In the genomic region with DNA sequence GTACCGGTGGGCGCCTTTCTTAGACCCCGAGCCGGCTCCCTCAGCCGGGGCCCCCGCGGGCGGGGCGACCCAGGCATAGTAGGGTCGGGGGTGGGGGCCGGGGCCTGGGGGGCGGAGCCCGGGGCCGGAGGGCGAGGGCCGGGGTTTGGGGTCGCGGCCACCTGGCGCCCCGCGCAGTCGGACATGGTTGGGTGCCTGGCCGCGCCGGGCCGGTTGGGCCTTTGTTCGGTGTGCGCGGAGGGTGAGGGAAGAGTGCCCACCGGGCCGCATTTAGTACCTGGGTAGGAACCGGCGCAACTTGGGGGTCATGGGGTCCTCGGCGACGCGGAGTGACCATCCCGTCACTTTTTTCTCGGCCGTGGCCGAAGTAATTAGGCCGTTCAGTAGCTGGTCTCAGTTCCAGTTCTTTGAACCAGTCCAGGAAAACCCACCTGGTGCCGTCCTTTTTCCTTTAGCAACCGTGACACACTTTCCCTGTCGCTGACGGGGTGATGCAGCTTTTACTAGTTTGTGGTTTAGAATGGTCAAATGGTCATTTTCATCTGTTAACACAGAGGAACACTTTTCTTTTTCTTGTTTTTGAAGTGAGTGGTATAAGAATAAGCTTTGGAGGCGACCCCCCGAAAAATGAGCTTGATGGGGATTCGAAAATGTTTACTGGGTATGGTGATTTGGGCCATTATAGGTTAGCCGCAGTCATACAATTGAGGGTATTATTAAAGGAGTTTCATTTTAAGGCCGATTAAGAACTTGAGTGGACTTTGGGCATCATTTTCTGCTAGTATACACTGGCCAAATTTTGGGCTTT, we compare ENCODE assay signal across 8 cellular contexts. TPM values are rescaled to one million over a fixed set of nuclear protein-coding genes. Genes with fewer than 3 reads are reported as not detected.
A peak's percentile ranks its signal among the peaks of the same experiment; 100 is the strongest.
DNase-seq lines count a peak whose midpoint lies in the region; ATAC-seq and TF ChIP-seq lines count a peak whose summit lies in the region.

No MANE protein-coding gene starts in this region.

- DNase-seq in ELF-1 (ENCODE audit: low read depth, low spot score) (peak; percentile 39), trophoblast cell (peak in 1 of 2 donors; percentile 34), amniotic stem cell (lab: John Stamatoyannopoulos, UW) (no peak), dedifferentiated amniotic fluid mesenchymal stem cell (ENCODE audit: extremely low spot score) (no peak)
- no peak for DNase-seq in stimulated activated CD4-positive, alpha-beta T cell treated with anti-CD3 and anti-CD28 coated beads, Interleukin-2, amount 100 ng/mL, for 48 hours

- H3K4me3 ChIP-seq in WI38 (ENCODE audit: low read depth, low read length), result peak overlapping the region; percentile 89
- H3K4me3 ChIP-seq in gastroesophageal sphincter, result peak overlapping the region; percentile 43 to 88
- peak overlapping the region; percentile 93 for H3K4me3 ChIP-seq in trophoblast cell (ENCODE audit: low read depth, low read length)

- H2BK12ac ChIP-seq in trophoblast cell (ENCODE audit: low read length), result no peak overlapping the region

- H3K9me3 ChIP-seq in gastroesophageal sphincter (no peaks in the 10 kb centered on the region), trophoblast cell (ENCODE audit: insufficient read depth, low read depth, low read length) (no peaks in the 10 kb centered on the region)

- no peak for TF ChIP-seq EP300 in gastroesophageal sphincter (IDR thresholded peaks at IDR 0.05)

- peaks cover 15% of the 10 kb centered on the region for H3K79me1 ChIP-seq in trophoblast cell (ENCODE audit: low read length)

- no peak for TF ChIP-seq CTCF in WI38 (IDR thresholded peaks at IDR 0.05; ENCODE audit: low read depth, low read length)
- TF ChIP-seq CTCF in gastroesophageal sphincter (IDR thresholded peaks at IDR 0.05), result no peak

- no peak for TF ChIP-seq POLR2A in gastroesophageal sphincter (IDR thresholded peaks at IDR 0.05)

- no peak overlapping the region for H3K23ac ChIP-seq in trophoblast cell (ENCODE audit: low read length)

- H3K36me3 ChIP-seq in gastroesophageal sphincter (peaks cover 0 to 2% of the 10 kb centered on the region in 2 donors), trophoblast cell (ENCODE audit: control insufficient read depth in 1 of 2, insufficient read depth in 2 of 2, low read length in 2 of 2) (peaks cover 0 to 2% of the 10 kb centered on the region in 2 experiments)

- peak overlapping the region; percentile 35 for H4K12ac ChIP-seq in trophoblast cell (ENCODE audit: low read depth, low read length)

- peak overlapping the region; percentile 66 for H4K91ac ChIP-seq in trophoblast cell (ENCODE audit: low read depth, low read length)

- peaks cover 18% of the 10 kb centered on the region for H3K79me2 ChIP-seq in trophoblast cell (ENCODE audit: control insufficient read depth, insufficient read depth, low read length, poor library complexity)

- H3K4me2 ChIP-seq in trophoblast cell (ENCODE audit: low read length), result peak overlapping the region; percentile 66

- H2AFZ ChIP-seq in trophoblast cell (ENCODE audit: insufficient read depth, low read length, poor library complexity), result peak overlapping the region; percentile 23

- ATAC-seq in HG02943 (IDR thresholded peaks at IDR 0.05; ENCODE audit: low read depth, unreplicated experiment) (peak; percentile 0), gastroesophageal sphincter (no peak)

- peak overlapping the region; percentile 82 for H2BK5ac ChIP-seq in trophoblast cell (ENCODE audit: low read depth, low read length, poor library complexity)

- H3K9ac ChIP-seq in trophoblast cell (ENCODE audit: low read length), result peak overlapping the region; percentile 98

- H3K27me3 ChIP-seq in gastroesophageal sphincter, result no peaks in the 10 kb centered on the region
- H3K27me3 ChIP-seq in trophoblast cell (ENCODE audit: insufficient read depth, low read length), result no peaks in the 10 kb centered on the region

- peak overlapping the region; percentile 14 for H4K8ac ChIP-seq in trophoblast cell (ENCODE audit: low read depth, low read length)

- peak overlapping the region; percentile 97 for H3K4ac ChIP-seq in trophoblast cell (ENCODE audit: low read depth, low read length)

- peak overlapping the region; percentile 68 for H2BK120ac ChIP-seq in trophoblast cell (ENCODE audit: insufficient read depth, low read length, poor library complexity)

- H3K4me1 ChIP-seq in gastroesophageal sphincter, result peaks cover 0 to 29% (median 12%) of the 10 kb centered on the region in 3 donors
- H3K4me1 ChIP-seq in trophoblast cell (ENCODE audit: control insufficient read depth in 1 of 2, insufficient read depth in 2 of 2, low read length in 2 of 2), result peaks cover 5 to 6% of the 10 kb centered on the region in 2 experiments

- peak overlapping the region; percentile 37 for H3K18ac ChIP-seq in trophoblast cell (ENCODE audit: low read length)

- WGBS in gastroesophageal sphincter (ENCODE audit: low coverage in 1 of 2), 2 donors, result 0% methylated on average over 8 to 9 of the region's 51 CpGs
- WGBS in trophoblast cell (ENCODE audit: extremely low coverage, insufficient coverage, insufficient read length), result no CpG with 5 or more reads among the region's 51 CpGs

- peak overlapping the region; percentile 87 for H3K14ac ChIP-seq in trophoblast cell (ENCODE audit: low read length)

- peak overlapping the region in 3 of 4 donors; percentile 47 to 100 (median 95) for H3K27ac ChIP-seq in gastroesophageal sphincter
- peak overlapping the region; percentile 35 for H3K27ac ChIP-seq in trophoblast cell (ENCODE audit: low read depth, low read length)

- peak overlapping the region; percentile 81 for H2AK5ac ChIP-seq in trophoblast cell (ENCODE audit: low read length)

RNA-seq across cellular contexts. Expression of gene CKS2, which starts 0.6 kb away (rescaled TPM):
- total RNA-seq in gastroesophageal sphincter, result 1 to 10 TPM in 3 of 4 donors, under 1 TPM in 1; 0.81 to 9.9 (median 4.2) TPM
- polyA plus RNA-seq in trophoblast cell (2013), result 352 and 395 TPM in 2 replicates

RNA-seq across cellular contexts. Expression of gene SECISBP2, which starts 6.8 kb away (rescaled TPM):
- total RNA-seq in gastroesophageal sphincter, result 10 to 100 TPM; 23.3 to 49.5 (median 33.4) TPM
- 32.7 and 32.9 TPM in 2 replicates for polyA plus RNA-seq in trophoblast cell (2013)
